1 cellular context compared by ENCODE assay signal in the genomic region with DNA sequence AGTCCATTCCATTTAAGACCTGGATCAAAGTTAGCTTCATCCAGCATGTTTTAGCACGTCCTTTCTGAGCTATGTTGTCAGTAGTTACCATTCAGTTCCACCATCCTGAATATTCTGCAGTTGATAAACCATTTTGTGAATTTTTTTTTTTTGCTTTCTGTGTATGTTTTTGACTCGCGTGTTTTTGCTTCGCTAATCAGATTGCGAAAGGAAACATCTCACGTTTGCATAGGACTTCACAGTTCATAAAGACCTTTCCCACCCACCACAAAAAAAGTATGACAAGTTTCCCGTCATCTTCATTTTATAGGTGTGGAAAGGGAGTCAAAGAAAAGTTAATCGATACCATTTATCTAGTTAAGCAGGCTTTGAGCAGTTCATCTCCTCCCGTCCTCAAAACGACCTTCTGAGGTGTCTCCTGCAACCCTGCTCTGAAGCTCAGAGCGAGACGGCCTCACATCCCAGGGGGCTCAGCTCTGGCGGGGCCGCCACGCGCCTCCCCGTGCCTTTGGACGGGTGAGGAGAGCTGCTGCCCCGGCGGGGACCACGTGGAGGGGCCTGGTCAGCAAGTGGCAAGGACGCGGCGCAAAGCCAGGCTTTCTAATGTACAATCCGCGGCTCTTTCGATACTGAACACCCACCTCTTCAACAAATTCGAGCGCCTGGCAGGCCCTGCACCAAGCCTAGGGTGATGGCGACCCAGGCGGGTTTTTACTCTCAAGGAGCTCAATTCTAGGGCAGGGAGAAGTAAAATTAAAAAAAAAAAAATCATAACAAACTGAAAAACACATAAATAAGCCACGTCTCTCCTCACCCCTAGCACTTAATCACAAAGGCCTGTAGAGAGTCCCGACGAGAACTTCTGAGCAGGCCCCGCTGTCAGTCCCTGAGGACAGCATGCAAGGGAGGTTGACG.
TF ChIP-seq lines count a peak whose summit lies in the region.

No MANE protein-coding gene starts in this region.

TF ChIP-seq in HepG2, 621 proteins besides CTCF, POLR2A, EP300 and RAD21 (continues in another document):
- TF ChIP-seq, protein P1, sequence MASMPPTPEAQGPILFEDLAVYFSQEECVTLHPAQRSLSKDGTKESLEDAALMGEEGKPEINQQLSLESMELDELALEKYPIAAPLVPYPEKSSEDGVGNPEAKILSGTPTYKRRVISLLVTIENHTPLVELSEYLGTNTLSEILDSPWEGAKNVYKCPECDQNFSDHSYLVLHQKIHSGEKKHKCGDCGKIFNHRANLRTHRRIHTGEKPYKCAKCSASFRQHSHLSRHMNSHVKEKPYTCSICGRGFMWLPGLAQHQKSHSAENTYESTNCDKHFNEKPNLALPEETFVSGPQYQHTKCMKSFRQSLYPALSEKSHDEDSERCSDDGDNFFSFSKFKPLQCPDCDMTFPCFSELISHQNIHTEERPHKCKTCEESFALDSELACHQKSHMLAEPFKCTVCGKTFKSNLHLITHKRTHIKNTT (CRISPR knock-in tag; IDR thresholded peaks at IDR 0.05), result no peak
- TF ChIP-seq KLF11 (CRISPR knock-in tag; IDR thresholded peaks at IDR 0.05) (0 out of 2 replicates have a peak, but pooled peaks have one; percentile 38), MEIS2 (CRISPR knock-in tag; IDR thresholded peaks at IDR 0.05) (no peak), ZBTB38 (CRISPR knock-in tag; IDR thresholded peaks at IDR 0.05) (peak; percentile 99), NFATC3 (CRISPR knock-in tag; IDR thresholded peaks at IDR 0.05) (no peak), ZNF292 (CRISPR knock-in tag; IDR thresholded peaks at IDR 0.05; ENCODE audit: borderline replicate concordance, low read depth) (no peak), MED8 (CRISPR knock-in tag; IDR thresholded peaks at IDR 0.05; ENCODE audit: insufficient replicate concordance) (no peak), RARA (CRISPR knock-in tag; IDR thresholded peaks at IDR 0.05) (no peak), CREB1 (IDR thresholded peaks at IDR 0.05) (no peak), CREB1 (CRISPR knock-in tag; IDR thresholded peaks at IDR 0.05) (peak; percentile 52; the same call in 1 of the 2 replicates), NKX3-1 (CRISPR knock-in tag; IDR thresholded peaks at IDR 0.05) (0 out of 2 replicates have a peak, but pooled peaks have one; percentile 31), ZNF232 (CRISPR knock-in tag; IDR thresholded peaks at IDR 0.05; ENCODE audit: borderline replicate concordance) (peak; percentile 71; the same call in 1 of the 2 replicates), RORA (CRISPR knock-in tag; IDR thresholded peaks at IDR 0.05) (no peak), RNF2 (conservative IDR thresholded peaks at IDR 0.05; ENCODE audit: low read depth) (no peak), ZNF75D (CRISPR knock-in tag; IDR thresholded peaks at IDR 0.05; ENCODE audit: borderline replicate concordance) (no peak), SETDB1 (CRISPR knock-in tag; IDR thresholded peaks at IDR 0.05; ENCODE audit: borderline replicate concordance) (0 out of 2 replicates have a peak, but pooled peaks have one; percentile 22), ZFP1 (CRISPR knock-in tag; IDR thresholded peaks at IDR 0.05) (no peak), ZNF121 (CRISPR knock-in tag; IDR thresholded peaks at IDR 0.05) (0 out of 2 replicates have a peak, but pooled peaks have one; percentile 18), ZNF225 (CRISPR knock-in tag; IDR thresholded peaks at IDR 0.05) (0 out of 2 replicates have a peak, but pooled peaks have one; percentile 21), CEBPB (IDR thresholded peaks at IDR 0.05; ENCODE audit: borderline replicate concordance, low read depth, low read length) (0 out of 2 replicates have a peak, but pooled peaks have one; percentile 7), SRY (CRISPR knock-in tag; IDR thresholded peaks at IDR 0.05) (0 out of 2 replicates have a peak, but pooled peaks have one; percentile 9), ZNF205 (CRISPR knock-in tag; IDR thresholded peaks at IDR 0.05) (no peak), ZNF17 (CRISPR knock-in tag; IDR thresholded peaks at IDR 0.05) (0 out of 2 replicates have a peak, but pooled peaks have one; percentile 66), RARG (CRISPR knock-in tag; IDR thresholded peaks at IDR 0.05; ENCODE audit: low read depth) (no peak), RXRB (CRISPR knock-in tag; IDR thresholded peaks at IDR 0.05; ENCODE audit: borderline replicate concordance) (no peak), HOXA7 (CRISPR knock-in tag; IDR thresholded peaks at IDR 0.05) (peak; percentile 88; the same call in 1 of the 2 replicates), GFI1 (CRISPR knock-in tag; IDR thresholded peaks at IDR 0.05; ENCODE audit: borderline replicate concordance) (no peak), NFE2 (CRISPR knock-in tag; IDR thresholded peaks at IDR 0.05) (no peak), ZNF20 (CRISPR knock-in tag; IDR thresholded peaks at IDR 0.05) (peak; percentile 80; the same call in 1 of the 2 replicates), TRIM24 (CRISPR knock-in tag; IDR thresholded peaks at IDR 0.05) (no peak), SAFB2 (CRISPR knock-in tag; IDR thresholded peaks at IDR 0.05; ENCODE audit: borderline replicate concordance, low read depth) (no peak), TCF7 (IDR thresholded peaks at IDR 0.05; ENCODE audit: low read depth) (no peak), PITX1 (CRISPR knock-in tag; IDR thresholded peaks at IDR 0.05) (no peak), ZMYM4 (CRISPR knock-in tag; IDR thresholded peaks at IDR 0.05) (no peak), CENPX (CRISPR knock-in tag; IDR thresholded peaks at IDR 0.05) (no peak), KAT7 (CRISPR knock-in tag; IDR thresholded peaks at IDR 0.05; ENCODE audit: borderline replicate concordance) (no peak), MAFK (conservative IDR thresholded peaks at IDR 0.05 in 1 of 2, IDR thresholded peaks at IDR 0.05 in 1 of 2; ENCODE audit: low read length in 2 of 2) (0 out of 4 replicates have a peak, but pooled peaks of 1 of the 2 experiments have one; percentile 13), MTF2 (CRISPR knock-in tag; IDR thresholded peaks at IDR 0.05; ENCODE audit: borderline replicate concordance) (peak; percentile 32; the same call in 1 of the 2 replicates), ZNF589 (CRISPR knock-in tag; conservative IDR thresholded peaks at IDR 0.05) (peak; percentile 64; the same call in 1 of the 2 replicates), ZNF501 (CRISPR knock-in tag; IDR thresholded peaks at IDR 0.05) (peak; percentile 4; the same call in 1 of the 2 replicates), ZNF749 (CRISPR knock-in tag; IDR thresholded peaks at IDR 0.05; ENCODE audit: borderline replicate concordance) (no peak)
- TF ChIP-seq, protein P2, sequence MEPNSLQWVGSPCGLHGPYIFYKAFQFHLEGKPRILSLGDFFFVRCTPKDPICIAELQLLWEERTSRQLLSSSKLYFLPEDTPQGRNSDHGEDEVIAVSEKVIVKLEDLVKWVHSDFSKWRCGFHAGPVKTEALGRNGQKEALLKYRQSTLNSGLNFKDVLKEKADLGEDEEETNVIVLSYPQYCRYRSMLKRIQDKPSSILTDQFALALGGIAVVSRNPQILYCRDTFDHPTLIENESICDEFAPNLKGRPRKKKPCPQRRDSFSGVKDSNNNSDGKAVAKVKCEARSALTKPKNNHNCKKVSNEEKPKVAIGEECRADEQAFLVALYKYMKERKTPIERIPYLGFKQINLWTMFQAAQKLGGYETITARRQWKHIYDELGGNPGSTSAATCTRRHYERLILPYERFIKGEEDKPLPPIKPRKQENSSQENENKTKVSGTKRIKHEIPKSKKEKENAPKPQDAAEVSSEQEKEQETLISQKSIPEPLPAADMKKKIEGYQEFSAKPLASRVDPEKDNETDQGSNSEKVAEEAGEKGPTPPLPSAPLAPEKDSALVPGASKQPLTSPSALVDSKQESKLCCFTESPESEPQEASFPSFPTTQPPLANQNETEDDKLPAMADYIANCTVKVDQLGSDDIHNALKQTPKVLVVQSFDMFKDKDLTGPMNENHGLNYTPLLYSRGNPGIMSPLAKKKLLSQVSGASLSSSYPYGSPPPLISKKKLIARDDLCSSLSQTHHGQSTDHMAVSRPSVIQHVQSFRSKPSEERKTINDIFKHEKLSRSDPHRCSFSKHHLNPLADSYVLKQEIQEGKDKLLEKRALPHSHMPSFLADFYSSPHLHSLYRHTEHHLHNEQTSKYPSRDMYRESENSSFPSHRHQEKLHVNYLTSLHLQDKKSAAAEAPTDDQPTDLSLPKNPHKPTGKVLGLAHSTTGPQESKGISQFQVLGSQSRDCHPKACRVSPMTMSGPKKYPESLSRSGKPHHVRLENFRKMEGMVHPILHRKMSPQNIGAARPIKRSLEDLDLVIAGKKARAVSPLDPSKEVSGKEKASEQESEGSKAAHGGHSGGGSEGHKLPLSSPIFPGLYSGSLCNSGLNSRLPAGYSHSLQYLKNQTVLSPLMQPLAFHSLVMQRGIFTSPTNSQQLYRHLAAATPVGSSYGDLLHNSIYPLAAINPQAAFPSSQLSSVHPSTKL (CRISPR knock-in tag; IDR thresholded peaks at IDR 0.05), result no peak
- TF ChIP-seq, protein P3, sequence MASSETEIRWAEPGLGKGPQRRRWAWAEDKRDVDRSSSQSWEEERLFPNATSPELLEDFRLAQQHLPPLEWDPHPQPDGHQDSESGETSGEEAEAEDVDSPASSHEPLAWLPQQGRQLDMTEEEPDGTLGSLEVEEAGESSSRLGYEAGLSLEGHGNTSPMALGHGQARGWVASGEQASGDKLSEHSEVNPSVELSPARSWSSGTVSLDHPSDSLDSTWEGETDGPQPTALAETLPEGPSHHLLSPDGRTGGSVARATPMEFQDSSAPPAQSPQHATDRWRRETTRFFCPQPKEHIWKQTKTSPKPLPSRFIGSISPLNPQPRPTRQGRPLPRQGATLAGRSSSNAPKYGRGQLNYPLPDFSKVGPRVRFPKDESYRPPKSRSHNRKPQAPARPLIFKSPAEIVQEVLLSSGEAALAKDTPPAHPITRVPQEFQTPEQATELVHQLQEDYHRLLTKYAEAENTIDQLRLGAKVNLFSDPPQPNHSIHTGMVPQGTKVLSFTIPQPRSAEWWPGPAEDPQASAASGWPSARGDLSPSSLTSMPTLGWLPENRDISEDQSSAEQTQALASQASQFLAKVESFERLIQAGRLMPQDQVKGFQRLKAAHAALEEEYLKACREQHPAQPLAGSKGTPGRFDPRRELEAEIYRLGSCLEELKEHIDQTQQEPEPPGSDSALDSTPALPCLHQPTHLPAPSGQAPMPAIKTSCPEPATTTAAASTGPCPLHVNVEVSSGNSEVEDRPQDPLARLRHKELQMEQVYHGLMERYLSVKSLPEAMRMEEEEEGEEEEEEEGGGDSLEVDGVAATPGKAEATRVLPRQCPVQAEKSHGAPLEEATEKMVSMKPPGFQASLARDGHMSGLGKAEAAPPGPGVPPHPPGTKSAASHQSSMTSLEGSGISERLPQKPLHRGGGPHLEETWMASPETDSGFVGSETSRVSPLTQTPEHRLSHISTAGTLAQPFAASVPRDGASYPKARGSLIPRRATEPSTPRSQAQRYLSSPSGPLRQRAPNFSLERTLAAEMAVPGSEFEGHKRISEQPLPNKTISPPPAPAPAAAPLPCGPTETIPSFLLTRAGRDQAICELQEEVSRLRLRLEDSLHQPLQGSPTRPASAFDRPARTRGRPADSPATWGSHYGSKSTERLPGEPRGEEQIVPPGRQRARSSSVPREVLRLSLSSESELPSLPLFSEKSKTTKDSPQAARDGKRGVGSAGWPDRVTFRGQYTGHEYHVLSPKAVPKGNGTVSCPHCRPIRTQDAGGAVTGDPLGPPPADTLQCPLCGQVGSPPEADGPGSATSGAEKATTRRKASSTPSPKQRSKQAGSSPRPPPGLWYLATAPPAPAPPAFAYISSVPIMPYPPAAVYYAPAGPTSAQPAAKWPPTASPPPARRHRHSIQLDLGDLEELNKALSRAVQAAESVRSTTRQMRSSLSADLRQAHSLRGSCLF (CRISPR knock-in tag; IDR thresholded peaks at IDR 0.05; ENCODE audit: borderline replicate concordance), result 0 out of 2 replicates have a peak, but pooled peaks have one; percentile 62
- TF ChIP-seq, protein P4, sequence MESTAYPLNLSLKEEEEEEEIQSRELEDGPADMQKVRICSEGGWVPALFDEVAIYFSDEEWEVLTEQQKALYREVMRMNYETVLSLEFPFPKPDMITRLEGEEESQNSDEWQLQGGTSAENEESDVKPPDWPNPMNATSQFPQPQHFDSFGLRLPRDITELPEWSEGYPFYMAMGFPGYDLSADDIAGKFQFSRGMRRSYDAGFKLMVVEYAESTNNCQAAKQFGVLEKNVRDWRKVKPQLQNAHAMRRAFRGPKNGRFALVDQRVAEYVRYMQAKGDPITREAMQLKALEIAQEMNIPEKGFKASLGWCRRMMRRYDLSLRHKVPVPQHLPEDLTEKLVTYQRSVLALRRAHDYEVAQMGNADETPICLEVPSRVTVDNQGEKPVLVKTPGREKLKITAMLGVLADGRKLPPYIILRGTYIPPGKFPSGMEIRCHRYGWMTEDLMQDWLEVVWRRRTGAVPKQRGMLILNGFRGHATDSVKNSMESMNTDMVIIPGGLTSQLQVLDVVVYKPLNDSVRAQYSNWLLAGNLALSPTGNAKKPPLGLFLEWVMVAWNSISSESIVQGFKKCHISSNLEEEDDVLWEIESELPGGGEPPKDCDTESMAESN (CRISPR knock-in tag; conservative IDR thresholded peaks at IDR 0.05), result no peak
- TF ChIP-seq, protein P5, sequence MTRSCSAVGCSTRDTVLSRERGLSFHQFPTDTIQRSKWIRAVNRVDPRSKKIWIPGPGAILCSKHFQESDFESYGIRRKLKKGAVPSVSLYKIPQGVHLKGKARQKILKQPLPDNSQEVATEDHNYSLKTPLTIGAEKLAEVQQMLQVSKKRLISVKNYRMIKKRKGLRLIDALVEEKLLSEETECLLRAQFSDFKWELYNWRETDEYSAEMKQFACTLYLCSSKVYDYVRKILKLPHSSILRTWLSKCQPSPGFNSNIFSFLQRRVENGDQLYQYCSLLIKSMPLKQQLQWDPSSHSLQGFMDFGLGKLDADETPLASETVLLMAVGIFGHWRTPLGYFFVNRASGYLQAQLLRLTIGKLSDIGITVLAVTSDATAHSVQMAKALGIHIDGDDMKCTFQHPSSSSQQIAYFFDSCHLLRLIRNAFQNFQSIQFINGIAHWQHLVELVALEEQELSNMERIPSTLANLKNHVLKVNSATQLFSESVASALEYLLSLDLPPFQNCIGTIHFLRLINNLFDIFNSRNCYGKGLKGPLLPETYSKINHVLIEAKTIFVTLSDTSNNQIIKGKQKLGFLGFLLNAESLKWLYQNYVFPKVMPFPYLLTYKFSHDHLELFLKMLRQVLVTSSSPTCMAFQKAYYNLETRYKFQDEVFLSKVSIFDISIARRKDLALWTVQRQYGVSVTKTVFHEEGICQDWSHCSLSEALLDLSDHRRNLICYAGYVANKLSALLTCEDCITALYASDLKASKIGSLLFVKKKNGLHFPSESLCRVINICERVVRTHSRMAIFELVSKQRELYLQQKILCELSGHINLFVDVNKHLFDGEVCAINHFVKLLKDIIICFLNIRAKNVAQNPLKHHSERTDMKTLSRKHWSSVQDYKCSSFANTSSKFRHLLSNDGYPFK (CRISPR knock-in tag; IDR thresholded peaks at IDR 0.05; ENCODE audit: borderline replicate concordance), result 0 out of 2 replicates have a peak, but pooled peaks have one; percentile 13
- TF ChIP-seq, protein P6, sequence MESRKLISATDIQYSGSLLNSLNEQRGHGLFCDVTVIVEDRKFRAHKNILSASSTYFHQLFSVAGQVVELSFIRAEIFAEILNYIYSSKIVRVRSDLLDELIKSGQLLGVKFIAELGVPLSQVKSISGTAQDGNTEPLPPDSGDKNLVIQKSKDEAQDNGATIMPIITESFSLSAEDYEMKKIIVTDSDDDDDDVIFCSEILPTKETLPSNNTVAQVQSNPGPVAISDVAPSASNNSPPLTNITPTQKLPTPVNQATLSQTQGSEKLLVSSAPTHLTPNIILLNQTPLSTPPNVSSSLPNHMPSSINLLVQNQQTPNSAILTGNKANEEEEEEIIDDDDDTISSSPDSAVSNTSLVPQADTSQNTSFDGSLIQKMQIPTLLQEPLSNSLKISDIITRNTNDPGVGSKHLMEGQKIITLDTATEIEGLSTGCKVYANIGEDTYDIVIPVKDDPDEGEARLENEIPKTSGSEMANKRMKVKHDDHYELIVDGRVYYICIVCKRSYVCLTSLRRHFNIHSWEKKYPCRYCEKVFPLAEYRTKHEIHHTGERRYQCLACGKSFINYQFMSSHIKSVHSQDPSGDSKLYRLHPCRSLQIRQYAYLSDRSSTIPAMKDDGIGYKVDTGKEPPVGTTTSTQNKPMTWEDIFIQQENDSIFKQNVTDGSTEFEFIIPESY (CRISPR knock-in tag; IDR thresholded peaks at IDR 0.05), result peak; percentile 82
